In the genomic region with DNA sequence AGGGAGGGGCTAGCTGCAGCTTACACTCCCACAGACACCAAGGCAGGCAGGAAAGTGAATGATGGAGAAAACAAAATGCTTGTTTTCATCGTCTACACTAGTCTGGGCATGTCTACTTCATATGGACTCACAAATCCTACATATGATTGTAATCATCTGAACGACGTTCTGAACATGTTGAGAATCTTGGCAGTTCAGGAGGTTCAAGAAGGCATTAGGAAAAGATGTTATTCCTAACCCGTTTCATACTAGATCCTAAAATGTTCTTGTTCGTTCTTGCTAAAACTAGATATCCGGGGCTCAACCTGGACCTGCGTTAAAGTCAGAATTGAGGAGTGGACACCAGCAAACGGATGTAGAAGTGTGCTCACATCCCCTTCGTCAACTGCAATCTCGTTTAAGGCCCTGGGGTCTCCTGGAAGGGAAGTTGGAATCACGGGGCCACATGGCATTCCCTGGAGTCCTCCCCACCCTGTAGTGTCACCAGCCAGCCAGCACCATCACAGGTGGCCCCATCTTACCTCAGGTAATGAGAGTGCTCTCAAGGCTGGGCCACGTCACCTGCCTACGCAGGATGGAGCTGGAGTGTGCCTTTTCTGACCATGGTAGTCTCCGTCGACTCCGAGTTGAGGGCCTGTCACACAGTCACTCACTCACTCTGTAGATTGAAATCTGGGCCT, we compare ENCODE assay signal across 1 cellular context.
TF ChIP-seq lines count a peak whose summit lies in the region.

No MANE protein-coding gene starts in this region.

TF ChIP-seq in H1, 55 proteins besides CTCF, POLR2A, EP300 and RAD21:
- TF ChIP-seq RFX5 (IDR thresholded peaks at IDR 0.05; ENCODE audit: borderline replicate concordance, low read depth, low read length) (no peak), TBP (IDR thresholded peaks at IDR 0.05; ENCODE audit: low read depth, low read length) (no peak), EZH2 (IDR thresholded peaks at IDR 0.05; ENCODE audit: low read depth, low read length, severe bottlenecking) (no peak), ZNF274 (IDR thresholded peaks at IDR 0.05; ENCODE audit: borderline replicate concordance, extremely low read depth, low read length) (no peak), FOSL1 (IDR thresholded peaks at IDR 0.05; ENCODE audit: insufficient read depth, low read depth, low read length) (no peak), KDM5A (IDR thresholded peaks at IDR 0.05; ENCODE audit: low read length) (no peak), RBBP5 (IDR thresholded peaks at IDR 0.05; ENCODE audit: borderline replicate concordance, low read depth, low read length) (no peak), RNF2 (IDR thresholded peaks at IDR 0.05; ENCODE audit: borderline replicate concordance, low read depth, low read length, missing control alignments, poor library complexity, severe bottlenecking) (no peak), GABPA (IDR thresholded peaks at IDR 0.05; ENCODE audit: borderline replicate concordance, insufficient read depth, low read length) (no peak), SP1 (IDR thresholded peaks at IDR 0.05; ENCODE audit: low read depth, low read length) (no peak), CREB1 (IDR thresholded peaks at IDR 0.05) (no peak), BACH1 (IDR thresholded peaks at IDR 0.05; ENCODE audit: low read length) (no peak), SIX5 (IDR thresholded peaks at IDR 0.05; ENCODE audit: low read depth, low read length) (no peak), SUZ12 (IDR thresholded peaks at IDR 0.05; ENCODE audit: low read length) (no peak)
- TF ChIP-seq, protein P1, sequence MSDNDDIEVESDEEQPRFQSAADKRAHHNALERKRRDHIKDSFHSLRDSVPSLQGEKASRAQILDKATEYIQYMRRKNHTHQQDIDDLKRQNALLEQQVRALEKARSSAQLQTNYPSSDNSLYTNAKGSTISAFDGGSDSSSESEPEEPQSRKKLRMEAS (IDR thresholded peaks at IDR 0.05): no peak
- TF ChIP-seq, protein P2, sequence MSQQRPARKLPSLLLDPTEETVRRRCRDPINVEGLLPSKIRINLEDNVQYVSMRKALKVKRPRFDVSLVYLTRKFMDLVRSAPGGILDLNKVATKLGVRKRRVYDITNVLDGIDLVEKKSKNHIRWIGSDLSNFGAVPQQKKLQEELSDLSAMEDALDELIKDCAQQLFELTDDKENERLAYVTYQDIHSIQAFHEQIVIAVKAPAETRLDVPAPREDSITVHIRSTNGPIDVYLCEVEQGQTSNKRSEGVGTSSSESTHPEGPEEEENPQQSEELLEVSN (IDR thresholded peaks at IDR 0.05): no peak
- TF ChIP-seq, protein P3, sequence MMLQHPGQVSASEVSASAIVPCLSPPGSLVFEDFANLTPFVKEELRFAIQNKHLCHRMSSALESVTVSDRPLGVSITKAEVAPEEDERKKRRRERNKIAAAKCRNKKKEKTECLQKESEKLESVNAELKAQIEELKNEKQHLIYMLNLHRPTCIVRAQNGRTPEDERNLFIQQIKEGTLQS (IDR thresholded peaks at IDR 0.05; ENCODE audit: insufficient read depth, low read depth, low read length): no peak
